Comparison of ENCODE assay signal across 11 cellular contexts in the genomic region with DNA sequence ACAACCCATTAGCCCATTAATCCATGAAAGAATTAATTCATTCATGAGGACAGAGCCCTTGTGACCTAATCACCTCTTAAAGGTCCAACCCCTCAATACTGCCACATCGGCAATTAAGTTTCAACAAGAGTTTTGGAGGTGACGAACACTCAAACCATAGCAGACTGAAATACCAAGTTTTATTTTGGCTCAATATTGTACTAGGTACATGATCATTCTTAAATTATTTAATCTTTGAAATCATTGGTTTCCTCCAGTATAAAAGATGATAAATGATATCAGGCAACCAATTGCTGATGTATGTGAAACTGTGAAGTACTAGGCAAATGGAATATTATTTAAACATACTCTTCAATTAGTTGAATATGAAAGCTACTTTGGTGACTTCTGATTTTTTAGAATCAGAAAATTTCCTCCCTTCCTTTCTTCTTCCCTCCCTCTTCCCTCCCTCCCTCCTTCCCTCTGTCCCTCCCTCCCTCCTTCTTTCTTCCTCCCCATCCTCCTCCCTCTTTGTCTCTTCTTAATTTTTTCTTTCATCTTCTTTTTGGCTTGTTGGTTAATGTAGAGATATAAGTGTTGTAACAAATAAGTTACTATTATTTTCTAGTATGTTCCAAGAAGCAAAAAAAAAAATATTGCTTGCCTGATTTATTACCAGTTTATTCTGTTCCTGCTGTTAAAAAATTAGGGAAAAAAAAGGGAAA.
DNase-seq lines count a peak whose midpoint lies in the region; ATAC-seq and TF ChIP-seq lines count a peak whose summit lies in the region.
"Had no signal": no experiment of that assay in that cellular context is flagged by ENCODE, and none has a peak within 500 bp of the region (broad histone marks: within the 10 kb centered on the region; RNA-seq: fewer than 3 reads in every experiment).

No MANE protein-coding gene starts in this region.

- H3K9me3 ChIP-seq in heart left ventricle (no peaks in the 10 kb centered on the region), adipocyte (ENCODE audit: control insufficient read depth, low read length) (no peaks in the 10 kb centered on the region), mucosa of rectum (ENCODE audit: control insufficient read depth in 2 of 2, low read length in 2 of 2) (no peaks in the 10 kb centered on the region), tibial nerve (no peaks in the 10 kb centered on the region)

- peak overlapping the region; percentile 97 for H3K9ac ChIP-seq in adipocyte (ENCODE audit: low read length)
- no peak overlapping the region for H3K9ac ChIP-seq in mucosa of rectum (ENCODE audit: low read depth in 1 of 2, low read length in 2 of 2)

- TF ChIP-seq CTCF in heart left ventricle (IDR thresholded peaks at IDR 0.05) (no peak), tibial nerve (IDR thresholded peaks at IDR 0.05) (no peak)

- H3K36me3 ChIP-seq in heart left ventricle (no peaks in the 10 kb centered on the region), adipocyte (ENCODE audit: control insufficient read depth, insufficient read depth, low read length, severe bottlenecking) (no peaks in the 10 kb centered on the region), mucosa of rectum (ENCODE audit: control insufficient read depth in 2 of 2, insufficient read depth in 2 of 2, low read length in 2 of 2) (no peaks in the 10 kb centered on the region), tibial nerve (no peaks in the 10 kb centered on the region)

- no peaks in the 10 kb centered on the region for H3K27me3 ChIP-seq in heart left ventricle
- H3K27me3 ChIP-seq in adipocyte (replicated peaks; ENCODE audit: control insufficient read depth, insufficient read depth, low read length), result no peaks in the 10 kb centered on the region
- H3K27me3 ChIP-seq in mucosa of rectum (ENCODE audit: control insufficient read depth in 2 of 2, insufficient read depth in 2 of 2, low read length in 2 of 2), result no peaks in the 10 kb centered on the region
- no peaks in the 10 kb centered on the region for H3K27me3 ChIP-seq in tibial nerve

- intact Hi-C loops in heart left ventricle (cut with DNase I), result loop anchor here in 3 of 10 donors (5.0 to 10.0 kb wide), 6 partner anchors 40 to 253 kb away; partner anchors contain the start of gene ZNF217 (in 1 of the 3)
- intact Hi-C loops in left cardiac atrium (cut with DNase I), result loop anchor here in 1 of 2 donors (10.0 kb wide), 1 partner anchor 63 kb away; no protein-coding TSS in a partner anchor

- H3K4me1 ChIP-seq in heart left ventricle (peaks cover 0 to 41% (median 13%) of the 10 kb centered on the region in 12 donors), adipocyte (ENCODE audit: control insufficient read depth, insufficient read depth, low read length) (peaks cover 39% of the 10 kb centered on the region), mucosa of rectum (ENCODE audit: control insufficient read depth in 2 of 2, insufficient read depth in 2 of 2, low read length in 2 of 2) (peaks cover 19 to 22% of the 10 kb centered on the region in 2 donors), tibial nerve (peaks cover 0 to 48% (median 19%) of the 10 kb centered on the region in 4 donors)

- no peak for TF ChIP-seq POLR2A in heart left ventricle (IDR thresholded peaks at IDR 0.05)
- no peak for TF ChIP-seq POLR2A in tibial nerve (IDR thresholded peaks at IDR 0.05)

- H3K27ac ChIP-seq in heart left ventricle (peak overlapping the region in 11 of 12 donors; percentile 74 to 93 (median 86)), mucosa of rectum (ENCODE audit: low read depth in 2 of 2, low read length in 2 of 2) (peak overlapping the region; percentile 82 to 87), tibial nerve (peak overlapping the region; percentile 85 to 92 (median 88))

- DNase-seq in heart left ventricle (no peak), left cardiac atrium (no peak), adipocyte (ENCODE audit: low read depth) (no peak), tibial nerve (ENCODE audit: low spot score in 2 of 2) (no peak), AG08395 (ENCODE audit: low spot score) (no peak)
- DNase-seq: activated naive CD4-positive, alpha-beta T cell treated with Interleukin-2 at 50 U/mL for 16 hours; C1 segment of cervical spinal cord; NCI-H345 had no signal

- no peak for TF ChIP-seq EP300 in tibial nerve (IDR thresholded peaks at IDR 0.05)

- H3K4me3 ChIP-seq in heart left ventricle, result peak overlapping the region in 4 of 12 donors; percentile 32 to 45 (median 34)
- peak overlapping the region; percentile 76 for H3K4me3 ChIP-seq in adipocyte (ENCODE audit: low read length)
- no peak overlapping the region for H3K4me3 ChIP-seq in mucosa of rectum (ENCODE audit: low read length in 2 of 2)
- H3K4me3 ChIP-seq in tibial nerve, result peak overlapping the region in 1 of 4 donors; percentile 39

- 90 to 98% (median 96%) methylated on average over 2 of the region's 2 CpGs for WGBS in heart left ventricle, 4 donors
- 86 to 90% methylated on average over 2 of the region's 2 CpGs for WGBS in tibial nerve, 2 donors

- ATAC-seq in heart left ventricle (no peak), left cardiac atrium (no peak), GM21619 (IDR thresholded peaks at IDR 0.05; ENCODE audit: unreplicated experiment) (no peak), HG02938 (IDR thresholded peaks at IDR 0.05; ENCODE audit: unreplicated experiment) (no peak)
